Comparison of ENCODE assay signal across 36 cellular contexts in genomic region chr7:155073922-155074321, GRCh38. TPM values are rescaled to one million over a fixed set of nuclear protein-coding genes. Genes with fewer than 3 reads are reported as not detected.
"Had no signal": no experiment of that assay in that cellular context is flagged by ENCODE, and none has a peak within 500 bp of the region (broad histone marks: within the 10 kb centered on the region; RNA-seq: fewer than 3 reads in every experiment).

No MANE protein-coding gene starts in this region.

- H3K27me3 ChIP-seq: adrenal gland had no signal

- ATAC-seq: activated CD4-positive, alpha-beta T cell treated with anti-CD3 and anti-CD28 coated beads for 36 hours; activated CD8-positive, alpha-beta memory T cell treated with anti-CD3 and anti-CD28 coated beads, Interleukin-2, amount 10 ng/mL, durations not matched to agents 7 days and 5 days; activated CD8-positive, alpha-beta T cell treated with anti-CD3 and anti-CD28 coated beads, Interleukin-2, amount 10 ng/mL, durations not matched to agents 7 days and 5 days; activated naive CD4-positive, alpha-beta T cell treated with anti-CD3 and anti-CD28 coated beads, Interleukin-2, amount 50 U/mL, for 72 hours; activated T-cell treated with anti-CD3 and anti-CD28 coated beads, Interleukin-2, amount 50 U/mL, for 72 hours; body of pancreas; effector memory CD8-positive, alpha-beta T cell; foreskin keratinocyte; gastrocnemius medialis; heart right ventricle had no signal

- FAIRE-seq: colon had no signal

- DNase-seq: activated CD4-positive, alpha-beta memory T cell treated with anti-CD3 and anti-CD28 coated beads for 36 hours; activated CD4-positive, alpha-beta T cell treated with anti-CD3 and anti-CD28 coated beads for 36 hours; activated CD4-positive, alpha-beta T cell treated with anti-CD3 and anti-CD28 coated beads, Interleukin-2, amount 10 ng/mL, durations not matched to agents 24 days and 14 days; activated CD4-positive, CD25-positive, alpha-beta regulatory T cell; activated CD4-positive, CD25-positive, alpha-beta regulatory T cell treated with anti-CD3 and anti-CD28 coated beads, Interleukin-2, amount 50 U/mL, for 72 hours; activated CD8-positive, alpha-beta memory T cell treated with anti-CD3 and anti-CD28 coated beads, Interleukin-2, amount 10 ng/mL, durations not matched to agents 7 days and 5 days; activated CD8-positive, alpha-beta memory T cell treated with anti-CD3 and anti-CD28 coated beads, Interleukin-2, amount 50 U/mL, for 4 hours; activated CD8-positive, alpha-beta T cell treated with anti-CD3 and anti-CD28 coated beads, Interleukin-2, amount 10 ng/mL, durations not matched to agents 7 days and 5 days; activated gamma-delta T cell; activated naive CD4-positive, alpha-beta T cell; activated naive CD4-positive, alpha-beta T cell treated with anti-CD3 and anti-CD28 coated beads, Interleukin-2, amount 10 ng/mL, durations not matched to agents 7 days and 5 days; activated T-cell treated with anti-CD3 and anti-CD28 coated beads for 4 hours; activated T-cell treated with anti-CD3 and anti-CD28 coated beads, Interleukin-2, amount 50 U/mL, for 24 hours; activated T-cell treated with anti-CD3 and anti-CD28 coated beads, Interleukin-2, amount 50 U/mL, for 72 hours; adrenal gland; amygdala; aorta; body of pancreas; caudate nucleus; cortex of kidney; dermis blood vessel endothelial cell; effector CD4-positive, alpha-beta T cell; effector memory CD8-positive, alpha-beta T cell; erythroblast; foreskin keratinocyte; gastrocnemius medialis; heart right ventricle; T-helper 2 cell had no signal

- H3K79me2 ChIP-seq: hepatocyte had no signal

- H3K4me1 ChIP-seq: adrenal gland, body of pancreas, foreskin keratinocyte, gastrocnemius medialis had no signal

- H3K36me3 ChIP-seq: adrenal gland, esophagus muscularis mucosa, gastrocnemius medialis, heart right ventricle had no signal

- H3K36me3 Mint-ChIP-seq: activated CD4-positive, alpha-beta memory T cell treated with anti-CD3 and anti-CD28 coated beads for 36 hours; activated CD8-positive, alpha-beta memory T cell treated with anti-CD3 and anti-CD28 coated beads, Interleukin-2, amount 10 ng/mL, durations not matched to agents 7 days and 5 days; activated naive CD4-positive, alpha-beta T cell treated with anti-CD3 and anti-CD28 coated beads, Interleukin-2, amount 10 ng/mL, durations not matched to agents 7 days and 5 days; activated naive CD4-positive, alpha-beta T cell treated with anti-CD3 and anti-CD28 coated beads, Interleukin-2, amount 50 U/mL, for 72 hours had no signal

- H3K4me3 Mint-ChIP-seq: activated CD4-positive, alpha-beta memory T cell treated with anti-CD3 and anti-CD28 coated beads for 36 hours; activated CD4-positive, alpha-beta T cell treated with anti-CD3 and anti-CD28 coated beads for 36 hours; activated CD4-positive, alpha-beta T cell treated with anti-CD3 and anti-CD28 coated beads, Interleukin-2, amount 10 ng/mL, durations not matched to agents 24 days and 14 days; activated CD8-positive, alpha-beta memory T cell treated with anti-CD3 and anti-CD28 coated beads, Interleukin-2, amount 10 ng/mL, durations not matched to agents 7 days and 5 days; activated CD8-positive, alpha-beta T cell treated with anti-CD3 and anti-CD28 coated beads, Interleukin-2, amount 10 ng/mL, durations not matched to agents 7 days and 5 days; activated naive CD4-positive, alpha-beta T cell treated with anti-CD3 and anti-CD28 coated beads, Interleukin-2, amount 10 ng/mL, durations not matched to agents 7 days and 5 days; activated T-cell treated with anti-CD3 and anti-CD28 coated beads, Interleukin-2, amount 50 U/mL, for 24 hours; activated T-cell treated with anti-CD3 and anti-CD28 coated beads, Interleukin-2, amount 50 U/mL, for 72 hours; effector memory CD8-positive, alpha-beta T cell had no signal

- H3K4me1 Mint-ChIP-seq: activated CD4-positive, alpha-beta T cell treated with anti-CD3 and anti-CD28 coated beads for 36 hours; activated CD4-positive, alpha-beta T cell treated with anti-CD3 and anti-CD28 coated beads, Interleukin-2, amount 10 ng/mL, durations not matched to agents 24 days and 14 days; activated naive CD4-positive, alpha-beta T cell treated with anti-CD3 and anti-CD28 coated beads, Interleukin-2, amount 10 ng/mL, durations not matched to agents 7 days and 5 days had no signal

- H3K27ac ChIP-seq: adrenal gland, body of pancreas, esophagus muscularis mucosa, foreskin keratinocyte, gastrocnemius medialis, heart right ventricle, hepatocyte had no signal

- H3K4me3 ChIP-seq: adrenal gland, body of pancreas, esophagus muscularis mucosa, gastrocnemius medialis, heart right ventricle, hepatocyte had no signal

- H2AFZ ChIP-seq: hepatocyte had no signal

- H3K4me2 ChIP-seq: hepatocyte had no signal

- H3K9me3 Mint-ChIP-seq: activated T-cell treated with anti-CD3 and anti-CD28 coated beads, Interleukin-2, amount 50 U/mL, for 72 hours; effector memory CD8-positive, alpha-beta T cell had no signal

- H3K9me3 ChIP-seq: adrenal gland, body of pancreas, esophagus muscularis mucosa, gastrocnemius medialis had no signal

- H3K27ac Mint-ChIP-seq: activated CD4-positive, alpha-beta memory T cell treated with anti-CD3 and anti-CD28 coated beads for 36 hours; activated CD4-positive, alpha-beta T cell treated with anti-CD3 and anti-CD28 coated beads for 36 hours; activated CD4-positive, alpha-beta T cell treated with anti-CD3 and anti-CD28 coated beads, Interleukin-2, amount 10 ng/mL, durations not matched to agents 24 days and 14 days; activated CD8-positive, alpha-beta memory T cell treated with anti-CD3 and anti-CD28 coated beads, Interleukin-2, amount 10 ng/mL, durations not matched to agents 7 days and 5 days; activated CD8-positive, alpha-beta T cell treated with anti-CD3 and anti-CD28 coated beads, Interleukin-2, amount 10 ng/mL, durations not matched to agents 7 days and 5 days; activated naive CD4-positive, alpha-beta T cell treated with anti-CD3 and anti-CD28 coated beads, Interleukin-2, amount 10 ng/mL, durations not matched to agents 7 days and 5 days; activated naive CD4-positive, alpha-beta T cell treated with anti-CD3 and anti-CD28 coated beads, Interleukin-2, amount 50 U/mL, for 72 hours; activated T-cell treated with anti-CD3 and anti-CD28 coated beads, Interleukin-2, amount 50 U/mL, for 24 hours; activated T-cell treated with anti-CD3 and anti-CD28 coated beads, Interleukin-2, amount 50 U/mL, for 72 hours; effector memory CD8-positive, alpha-beta T cell had no signal

RNA-seq across cellular contexts. Expression of gene HTR5A, which starts 3.8 kb away (rescaled TPM):
- total RNA-seq: activated CD4-positive, alpha-beta memory T cell treated with anti-CD3 and anti-CD28 coated beads for 36 hours; activated CD4-positive, alpha-beta T cell treated with anti-CD3 and anti-CD28 coated beads for 36 hours; activated CD4-positive, alpha-beta T cell treated with anti-CD3 and anti-CD28 coated beads, Interleukin-2, amount 10 ng/mL, durations not matched to agents 24 days and 14 days; activated CD8-positive, alpha-beta memory T cell treated with anti-CD3 and anti-CD28 coated beads for 36 hours; activated CD8-positive, alpha-beta memory T cell treated with anti-CD3 and anti-CD28 coated beads, Interleukin-2, amount 10 ng/mL, durations not matched to agents 7 days and 5 days; activated CD8-positive, alpha-beta T cell treated with anti-CD3 and anti-CD28 coated beads, Interleukin-2, amount 10 ng/mL, durations not matched to agents 7 days and 5 days; activated naive CD4-positive, alpha-beta T cell treated with anti-CD3 and anti-CD28 coated beads, Interleukin-2, amount 50 U/mL, for 72 hours; activated T-cell treated with anti-CD3 and anti-CD28 coated beads, Interleukin-2, amount 50 U/mL, for 72 hours; adrenal gland; aorta; body of pancreas; chondrocyte; dermis blood vessel endothelial cell; esophagus muscularis mucosa; foreskin keratinocyte; gastrocnemius medialis; glomerular endothelial cell; heart right ventricle; hepatocyte; T-helper 1 cell treated with Interleukin-12 subunit alpha and Interleukin-12 subunit beta and Interleukin-4 antibody, amounts not matched to agents 30 ng/mL and 1 ng/mL, for 36 hours had no signal
- polyA plus RNA-seq: adrenal gland, aorta, foreskin keratinocyte, heart right ventricle, hepatocyte had no signal
